In genomic region chr19:27860309-27860934, GRCh38 we compare ENCODE assay signal across 21 cellular contexts.
DNase-seq lines count a peak whose midpoint lies in the region; ATAC-seq, FAIRE-seq and TF ChIP-seq lines count a peak whose summit lies in the region.
"Had no signal": no experiment of that assay in that cellular context is flagged by ENCODE, and none has a peak within 500 bp of the region (broad histone marks: within the 10 kb centered on the region; RNA-seq: fewer than 3 reads in every experiment).

No MANE protein-coding gene starts in this region.

- POLR2A ChIA-PET in HepG2 (lab: Yijun Ruan, JAX) (no interaction called here), Caco-2 (lab: Charles Lee) (no interaction called here)

- no peaks in the 10 kb centered on the region for H4K20me1 ChIP-seq in HepG2 (ENCODE audit: insufficient read depth, low read length)
- H4K20me1 ChIP-seq: BLaER1 treated with 17β-estradiol and CSF1 and Interleukin-3, amounts not matched to agents 10 nM and 100 nM had no signal

- intact Hi-C loops in HepG2 (cut with micrococcal nuclease; ENCODE audit: unreplicated experiment) = no loop called here
- intact Hi-C loops in right lobe of liver (cut with DNase I) = no loop called here
- intact Hi-C loops in Caco-2 (cut with micrococcal nuclease; ENCODE audit: unreplicated experiment) = no loop called here
- intact Hi-C loops in left ventricle myocardium superior (cut with micrococcal nuclease) = no loop called here

- H3K4me3 Mint-ChIP-seq in Caco-2 (ENCODE audit: unreplicated experiment) = no peak overlapping the region
- H3K4me3 Mint-ChIP-seq: CD4-positive, CD25-positive, alpha-beta regulatory T cell; H9 had no signal

- H2AFZ ChIP-seq in HepG2 (ENCODE audit: low read length) = no peak overlapping the region

- no peaks in the 10 kb centered on the region for H3K4me1 ChIP-seq in HepG2 (ENCODE audit: insufficient read depth, low read length)
- no peaks in the 10 kb centered on the region for H3K4me1 ChIP-seq in right lobe of liver
- peaks cover 5% of the 10 kb centered on the region for H3K4me1 ChIP-seq in SJCRH30
- H3K4me1 ChIP-seq in Caco-2 = no peaks in the 10 kb centered on the region
- H3K4me1 ChIP-seq: BLaER1 treated with 17β-estradiol and CSF1 and Interleukin-3, amounts not matched to agents 10 nM and 100 nM had no signal

- TF ChIP-seq POLR2A in HepG2 (IDR thresholded peaks at IDR 0.05; ENCODE audit: insufficient read depth in 1 of 2, low read depth in 2 of 2, low read length in 2 of 2) (no peak), right lobe of liver (IDR thresholded peaks at IDR 0.05) (no peak)

- H3K9ac ChIP-seq in HepG2 (ENCODE audit: insufficient read depth, low read depth, low read length) = no peak overlapping the region
- H3K9ac ChIP-seq: BLaER1 treated with 17β-estradiol and CSF1 and Interleukin-3, amounts not matched to agents 10 nM and 100 nM had no signal

- FAIRE-seq in HepG2 (lab: Jason Lieb, UNC) = no peak
- FAIRE-seq: GM12892 had no signal

- no peak for TF ChIP-seq RAD21 in HepG2 (CRISPR knock-in tag; IDR thresholded peaks at IDR 0.05)

- no peaks in the 10 kb centered on the region for H3K4me1 Mint-ChIP-seq in Caco-2 (ENCODE audit: low read depth, unreplicated experiment)
- H3K4me1 Mint-ChIP-seq: CD4-positive, CD25-positive, alpha-beta regulatory T cell; H9 had no signal

- WGBS in HepG2 (ENCODE audit: low lambda C conversion rate) = no CpG with 5 or more reads among the region's 11 CpGs
- WGBS in right lobe of liver (ENCODE audit: insufficient coverage, low coverage, low lambda C conversion rate, missing lambda C conversion rate) = 57% methylated on average over 1 of the region's 11 CpGs

- CTCF ChIA-PET in HepG2 (lab: Yijun Ruan, JAX; ENCODE audit: low intra/inter-chr PET ratio, low total read pairs) = no interaction called here
- CTCF ChIA-PET in Caco-2 (lab: Charles Lee) = no interaction called here

- TF ChIP-seq CTCF in HepG2 (CRISPR knock-in tag; IDR thresholded peaks at IDR 0.05) (no peak), right lobe of liver (IDR thresholded peaks at IDR 0.05) (no peak), Caco-2 (IDR thresholded peaks at IDR 0.05; ENCODE audit: insufficient read depth in 1 of 2, low read depth in 1 of 2, low read length in 1 of 2, severe bottlenecking in 1 of 2, unreplicated experiment in 1 of 2) (no peak)

- H3K36me3 ChIP-seq in HepG2 (replicated peaks in 1 of 2; ENCODE audit: control insufficient read depth in 1 of 2, insufficient read depth in 2 of 2, low read length in 2 of 2) (no peaks in the 10 kb centered on the region), right lobe of liver (no peaks in the 10 kb centered on the region), SJCRH30 (no peaks in the 10 kb centered on the region), Caco-2 (ENCODE audit: control insufficient read depth, insufficient read depth, low read length) (no peaks in the 10 kb centered on the region)
- H3K36me3 ChIP-seq: BLaER1 treated with 17β-estradiol and CSF1 and Interleukin-3, amounts not matched to agents 10 nM and 100 nM had no signal

- no peak overlapping the region for H3K27ac Mint-ChIP-seq in Caco-2 (ENCODE audit: unreplicated experiment)
- H3K27ac Mint-ChIP-seq: CD4-positive, CD25-positive, alpha-beta regulatory T cell; H9 had no signal

- H3K27me3 Mint-ChIP-seq in Caco-2 (ENCODE audit: insufficient read depth, unreplicated experiment) = no peaks in the 10 kb centered on the region
- H3K27me3 Mint-ChIP-seq: CD4-positive, CD25-positive, alpha-beta regulatory T cell had no signal

- H3K4me2 ChIP-seq in HepG2 (ENCODE audit: low read depth, low read length) = no peak overlapping the region
- H3K4me2 ChIP-seq: BLaER1 treated with 17β-estradiol and CSF1 and Interleukin-3, amounts not matched to agents 10 nM and 100 nM had no signal

- H3K4me3 ChIP-seq in HepG2 (replicated peaks in 1 of 3; ENCODE audit: insufficient read depth in 1 of 3, low read depth in 2 of 3, low read length in 3 of 3) = no peak overlapping the region
- no peak overlapping the region for H3K4me3 ChIP-seq in right lobe of liver
- no peak overlapping the region for H3K4me3 ChIP-seq in SJCRH30
- no peak overlapping the region for H3K4me3 ChIP-seq in Caco-2 (ENCODE audit: low read depth, low read length)
- H3K4me3 ChIP-seq: BLaER1 treated with 17β-estradiol and CSF1 and Interleukin-3, amounts not matched to agents 10 nM and 100 nM had no signal

- in situ Hi-C loops in HepG2 (cut with HindIII; ENCODE audit: extremely low pct_ligation_motif_present, low pct_unique_long_range_greater_than_20kb) = no loop called here

- no peaks in the 10 kb centered on the region for H3K27me3 ChIP-seq in HepG2 (ENCODE audit: control insufficient read depth in 1 of 2, insufficient read depth in 2 of 2, low read length in 2 of 2)
- H3K27me3 ChIP-seq in right lobe of liver = no peaks in the 10 kb centered on the region
- no peaks in the 10 kb centered on the region for H3K27me3 ChIP-seq in SJCRH30
- H3K27me3 ChIP-seq in Caco-2 (replicated peaks; ENCODE audit: control insufficient read depth, insufficient read depth, low read length) = no peaks in the 10 kb centered on the region
- H3K27me3 ChIP-seq: BLaER1 treated with 17β-estradiol and CSF1 and Interleukin-3, amounts not matched to agents 10 nM and 100 nM had no signal

- ATAC-seq in HepG2 = no peak
- no peak for ATAC-seq in right lobe of liver
- ATAC-seq in left ventricle myocardium superior = no peak

- H3K9me3 ChIP-seq in HepG2 (ENCODE audit: low read length) = peaks cover 50% of the 10 kb centered on the region
- H3K9me3 ChIP-seq in right lobe of liver = no peaks in the 10 kb centered on the region
- 0 out of 2 replicates have a peak, but pooled peaks cover 3% of the 10 kb centered on the region for H3K9me3 ChIP-seq in SJCRH30 (replicated peaks)
- no peaks in the 10 kb centered on the region for H3K9me3 ChIP-seq in Caco-2

- peaks cover 47% of the 10 kb centered on the region for H3K9me3 Mint-ChIP-seq in Caco-2 (ENCODE audit: unreplicated experiment)

- no peaks in the 10 kb centered on the region for H3K36me3 Mint-ChIP-seq in Caco-2 (ENCODE audit: insufficient read depth, unreplicated experiment)
- H3K36me3 Mint-ChIP-seq: CD4-positive, CD25-positive, alpha-beta regulatory T cell had no signal

- no peak overlapping the region for H3K27ac ChIP-seq in HepG2 (ENCODE audit: extremely low read length, insufficient read depth, low read length)
- H3K27ac ChIP-seq in right lobe of liver = no peak overlapping the region
- H3K27ac ChIP-seq in SJCRH30 = peak overlapping the region; percentile 55
- H3K27ac ChIP-seq: BLaER1 treated with 17β-estradiol and CSF1 and Interleukin-3, amounts not matched to agents 10 nM and 100 nM; HL-60 had no signal

- TF ChIP-seq EP300 in HepG2 (IDR thresholded peaks at IDR 0.05; ENCODE audit: low read depth in 2 of 2, low read length in 2 of 2) = no peak
- TF ChIP-seq EP300 in HepG2 (CRISPR knock-in tag; IDR thresholded peaks at IDR 0.05; ENCODE audit: borderline replicate concordance) = no peak

- BruUV-seq in HepG2 (replicated peaks; lab: Mats Ljungman, UMichigan) (no TSS peak), Caco-2 (replicated peaks; lab: Mats Ljungman, UMichigan) (no TSS peak)

- DNase-seq in HepG2 (ENCODE audit: low spot score) (no peak), right lobe of liver (no peak), SJCRH30 (peak; percentile 21 to 41), islet precursor cell (peak; percentile 29), DMS53 (lab: John Stamatoyannopoulos, UW) (no peak), Caco-2 (no peak), left ventricle myocardium superior (no peak)
- DNase-seq: 8988T; ACHN; Calu3; CD4-positive, CD25-positive, alpha-beta regulatory T cell; DMS 273 treated with DMSO at 0.1 percent for 48 hours; DMS79 treated with DMSO at 0.1 percent for 48 hours; EL; GDM1; GOT3; H9; KBM-7 had no signal

- no peaks in the 10 kb centered on the region for H3K79me2 ChIP-seq in HepG2 (ENCODE audit: insufficient read depth, low read length)

TF ChIP-seq in HepG2, 621 proteins besides CTCF, POLR2A, EP300 and RAD21:
- TF ChIP-seq CREB1 (IDR thresholded peaks at IDR 0.05) = peak; percentile 59
- TF ChIP-seq CREB1 (CRISPR knock-in tag; IDR thresholded peaks at IDR 0.05) = no peak
- TF ChIP-seq ATF7 (IDR thresholded peaks at IDR 0.05) = peak; percentile 64
- no peak for TF ChIP-seq ATF7 (CRISPR knock-in tag; IDR thresholded peaks at IDR 0.05)
- TF ChIP-seq ZBTB20 (CRISPR knock-in tag; IDR thresholded peaks at IDR 0.05; ENCODE audit: borderline replicate concordance, low read depth) = no peak
TF ChIP-seq in HepG2: peak in this region for 2.

Comparison
In these comparisons a context has a peak if more than half of its experiments do, and no peak if none do; other contexts are left out.
1. DNase-seq: peak in SJCRH30 (2 of 2) and islet precursor cell (single experiment); none in HepG2 (single experiment), right lobe of liver (0 of 3), DMS53 (single experiment), Caco-2 (0 of 2) and left ventricle myocardium superior (single experiment).